ENCODE assay signal across 24 cellular contexts in genomic region chr2:100046961-100047950, GRCh38.
"Had no signal": no experiment of that assay in that cellular context is flagged by ENCODE, and none has a peak within 500 bp of the region (broad histone marks: within the 10 kb centered on the region; RNA-seq: fewer than 3 reads in every experiment).

No MANE protein-coding gene starts in this region.

- H3K4me1 ChIP-seq: adrenal gland, body of pancreas, tibial nerve had no signal

- H3K4me1 Mint-ChIP-seq: naive thymus-derived CD8-positive, alpha-beta T cell had no signal

- H3K9me3 Mint-ChIP-seq: activated naive CD4-positive, alpha-beta T cell treated with anti-CD3 and anti-CD28 coated beads for 36 hours; activated naive CD8-positive, alpha-beta T cell treated with anti-CD3 and anti-CD28 coated beads for 36 hours; activated T-cell treated with anti-CD3 and anti-CD28 coated beads, Interleukin-2, amount 50 U/mL, for 72 hours; effector memory CD8-positive, alpha-beta T cell; naive thymus-derived CD8-positive, alpha-beta T cell; T-helper 2 cell treated with Interferon-gamma antibody and Interleukin-4, amounts not matched to agents 5 μg/mL and 100 μg/mL, for 36 hours had no signal

- H3K36me3 ChIP-seq: adrenal gland, cardiac muscle cell, tibial nerve had no signal

- H3K4me3 Mint-ChIP-seq: activated naive CD4-positive, alpha-beta T cell treated with anti-CD3 and anti-CD28 coated beads for 36 hours; activated naive CD8-positive, alpha-beta T cell treated with anti-CD3 and anti-CD28 coated beads for 36 hours; activated T-cell treated with anti-CD3 and anti-CD28 coated beads, Interleukin-2, amount 50 U/mL, for 72 hours; effector memory CD8-positive, alpha-beta T cell; naive thymus-derived CD8-positive, alpha-beta T cell; T-helper 2 cell treated with Interferon-gamma antibody and Interleukin-4, amounts not matched to agents 5 μg/mL and 100 μg/mL, for 36 hours had no signal

- FAIRE-seq: endothelial cell of umbilical vein had no signal

- H3K9me3 ChIP-seq: adrenal gland, body of pancreas, tibial nerve had no signal

- H3K27me3 Mint-ChIP-seq: effector memory CD8-positive, alpha-beta T cell had no signal

- H3K4me3 ChIP-seq: adrenal gland, body of pancreas, cardiac muscle cell, coronary artery, tibial nerve had no signal

- H3K36me3 Mint-ChIP-seq: activated naive CD8-positive, alpha-beta T cell treated with anti-CD3 and anti-CD28 coated beads for 36 hours; naive thymus-derived CD8-positive, alpha-beta T cell had no signal

- H3K27ac ChIP-seq: adrenal gland, body of pancreas, coronary artery, tibial nerve had no signal

- H3K27ac Mint-ChIP-seq: activated naive CD4-positive, alpha-beta T cell treated with anti-CD3 and anti-CD28 coated beads for 36 hours; activated naive CD8-positive, alpha-beta T cell treated with anti-CD3 and anti-CD28 coated beads for 36 hours; activated T-cell treated with anti-CD3 and anti-CD28 coated beads, Interleukin-2, amount 50 U/mL, for 72 hours; effector memory CD8-positive, alpha-beta T cell; naive thymus-derived CD8-positive, alpha-beta T cell; T-helper 2 cell treated with Interferon-gamma antibody and Interleukin-4, amounts not matched to agents 5 μg/mL and 100 μg/mL, for 36 hours had no signal

- DNase-seq: activated CD4-positive, alpha-beta T cell treated with anti-CD3 and anti-CD28 coated beads for 4 hours; activated CD4-positive, alpha-beta T cell treated with anti-CD3 and anti-CD28 coated beads, Interleukin-2, amount 50 U/mL, for 4 hours; activated naive CD4-positive, alpha-beta T cell treated with anti-CD3 and anti-CD28 coated beads for 36 hours; activated naive CD8-positive, alpha-beta T cell treated with anti-CD3 and anti-CD28 coated beads for 36 hours; activated T-cell treated with anti-CD3 and anti-CD28 coated beads for 4 hours; activated T-cell treated with anti-CD3 and anti-CD28 coated beads, Interleukin-2, amount 50 U/mL, for 72 hours; adrenal gland; aorta; body of pancreas; cerebellar nuclear complex; effector memory CD8-positive, alpha-beta T cell; foreskin melanocyte; midbrain; naive thymus-derived CD8-positive, alpha-beta T cell; posterior cingulate gyrus; right cardiac atrium; stimulated activated CD4-positive, alpha-beta T cell treated with anti-CD3 and anti-CD28 coated beads, Interleukin-2, amount 100 ng/mL, for 48 hours; stimulated activated naive CD4-positive, alpha-beta T cell treated with Interleukin-2 at 50 U/mL for 16 hours; T-helper 1 cell had no signal

- ATAC-seq: activated T-cell treated with anti-CD3 and anti-CD28 coated beads, Interleukin-2, amount 50 U/mL, for 72 hours; body of pancreas; effector memory CD8-positive, alpha-beta T cell; naive thymus-derived CD8-positive, alpha-beta T cell; right cardiac atrium had no signal

- H3K27me3 ChIP-seq: adrenal gland, body of pancreas, cardiac muscle cell, tibial nerve had no signal
